ENCODE assay signal across 11 cellular contexts in the genomic region with DNA sequence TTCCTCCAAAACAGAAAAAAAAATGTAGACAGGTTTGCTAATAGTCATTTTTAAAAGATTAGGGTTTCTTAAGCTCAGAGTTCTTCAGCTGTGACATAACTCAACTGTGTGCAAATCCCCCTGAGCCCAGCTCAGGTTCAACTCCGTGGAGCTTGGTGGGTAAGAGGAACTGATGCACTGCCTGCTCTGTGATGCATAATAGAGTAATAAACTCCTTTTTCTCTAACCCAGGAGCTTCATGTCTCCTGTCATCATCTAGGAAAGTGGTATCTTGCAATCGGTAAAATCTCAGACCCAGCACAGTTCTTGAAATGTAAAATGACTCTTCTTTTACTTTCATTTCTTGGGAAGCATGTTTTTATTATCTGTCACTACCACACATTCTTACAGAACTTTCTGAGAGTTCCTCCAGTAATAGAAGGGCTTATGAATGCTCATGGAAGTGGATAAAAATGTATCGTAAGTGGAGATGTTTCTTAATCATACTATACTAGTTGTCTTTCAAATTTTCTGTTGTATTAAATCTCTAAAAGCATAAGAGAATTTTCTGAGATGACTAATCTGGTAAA.
DNase-seq lines count a peak whose midpoint lies in the region; ATAC-seq and TF ChIP-seq lines count a peak whose summit lies in the region.
"Had no signal": no experiment of that assay in that cellular context is flagged by ENCODE, and none has a peak within 500 bp of the region (broad histone marks: within the 10 kb centered on the region; RNA-seq: fewer than 3 reads in every experiment).

No MANE protein-coding gene starts in this region.

- H3K4me3 ChIP-seq in OCI-LY1 (ENCODE audit: low read depth, low read length, poor library complexity, severe bottlenecking), result no peak overlapping the region
- peak overlapping the region in 2 of 4 experiments; percentile 16 to 58 for H3K4me3 ChIP-seq in fibroblast of lung (replicated peaks in 1 of 4; ENCODE audit: control extremely low read depth in 1 of 4, insufficient read depth in 1 of 4, low read depth in 3 of 4, low read length in 4 of 4)
- H3K4me3 ChIP-seq in smooth muscle cell, result no peak overlapping the region

- no peaks in the 10 kb centered on the region for H3K9me2 ChIP-seq in OCI-LY1 (ENCODE audit: low read depth, low read length)

- H3K9me3 ChIP-seq in OCI-LY1 (ENCODE audit: low read length), result no peaks in the 10 kb centered on the region
- no peaks in the 10 kb centered on the region for H3K9me3 ChIP-seq in fibroblast of lung (ENCODE audit: control insufficient read depth, insufficient read depth, low read depth, low read length)
- H3K9me3 ChIP-seq in smooth muscle cell (replicated peaks; ENCODE audit: low read depth), result no peaks in the 10 kb centered on the region

- H3K36me3 ChIP-seq in OCI-LY1 (ENCODE audit: insufficient read depth, low read length) (no peaks in the 10 kb centered on the region), fibroblast of lung (ENCODE audit: control insufficient read depth, insufficient read depth, low read length) (no peaks in the 10 kb centered on the region), smooth muscle cell (ENCODE audit: low read depth) (no peaks in the 10 kb centered on the region)

- H3K27me3 ChIP-seq in OCI-LY1 (ENCODE audit: insufficient read depth, low read length) (no peaks in the 10 kb centered on the region), fibroblast of lung (ENCODE audit: control insufficient read depth, insufficient read depth, low read length) (no peaks in the 10 kb centered on the region), smooth muscle cell (ENCODE audit: low read depth) (no peaks in the 10 kb centered on the region)

- H3K4me2 ChIP-seq in OCI-LY1 (ENCODE audit: low read length) (peak overlapping the region; percentile 8; the same call in 1 of the 2 replicates), fibroblast of lung (ENCODE audit: extremely low read depth, insufficient read depth, low read length) (no peak overlapping the region), smooth muscle cell (peak overlapping the region; percentile 40)

- H4K20me1 ChIP-seq in OCI-LY1 (ENCODE audit: insufficient read depth, low read length) (no peaks in the 10 kb centered on the region), fibroblast of lung (ENCODE audit: control insufficient read depth, extremely low read depth, insufficient read depth, low read length) (no peaks in the 10 kb centered on the region), smooth muscle cell (ENCODE audit: low read depth) (no peaks in the 10 kb centered on the region)

- no peak overlapping the region for H3K9ac ChIP-seq in OCI-LY1 (ENCODE audit: low read length)
- H3K9ac ChIP-seq in fibroblast of lung (ENCODE audit: insufficient read depth, low read length), result no peak overlapping the region
- H3K9ac ChIP-seq in smooth muscle cell (ENCODE audit: low read depth), result no peak overlapping the region

- DNase-seq in fibroblast of lung (ENCODE audit: low read depth in 2 of 2), result peak; percentile 34 to 39
- no peak for DNase-seq in smooth muscle cell (lab: John Stamatoyannopoulos, UW; ENCODE audit: unreplicated experiment)
- DNase-seq in NCI-H524 (lab: John Stamatoyannopoulos, UW), result no peak
- no peak for DNase-seq in NCI-H1048 (lab: John Stamatoyannopoulos, UW)
- DNase-seq: activated CD8-positive, alpha-beta T cell treated with anti-CD3 and anti-CD28 coated beads for 36 hours; activated gamma-delta T cell treated with Interleukin-2 at 50 U/mL for 16 hours; KG1; midbrain had no signal

- no peaks in the 10 kb centered on the region for H3F3A ChIP-seq in OCI-LY1 (ENCODE audit: insufficient read depth, low read length)
- H3F3A ChIP-seq in smooth muscle cell (ENCODE audit: low read depth), result no peaks in the 10 kb centered on the region

- peaks cover 7% of the 10 kb centered on the region for H3K4me1 ChIP-seq in OCI-LY1 (ENCODE audit: insufficient read depth, low read length, severe bottlenecking)
- no peaks in the 10 kb centered on the region for H3K4me1 ChIP-seq in fibroblast of lung (ENCODE audit: control insufficient read depth, extremely low read depth, insufficient read depth, low read length)
- H3K4me1 ChIP-seq in smooth muscle cell (ENCODE audit: low read depth), result no peaks in the 10 kb centered on the region

- peak; percentile 84 for ATAC-seq in GM19397 (IDR thresholded peaks at IDR 0.05; ENCODE audit: unreplicated experiment)
- ATAC-seq in HG02852 (IDR thresholded peaks at IDR 0.05; ENCODE audit: unreplicated experiment), result no peak
- ATAC-seq: activated CD8-positive, alpha-beta T cell treated with anti-CD3 and anti-CD28 coated beads for 36 hours had no signal

- H3K79me2 ChIP-seq in OCI-LY1 (ENCODE audit: insufficient read depth, low read length) (no peaks in the 10 kb centered on the region), fibroblast of lung (ENCODE audit: control insufficient read depth, insufficient read depth, low read length) (no peaks in the 10 kb centered on the region), smooth muscle cell (ENCODE audit: low read depth) (no peaks in the 10 kb centered on the region)

- no peak overlapping the region for H3K27ac ChIP-seq in OCI-LY1 (ENCODE audit: low read depth, low read length, poor library complexity, severe bottlenecking)
- H3K27ac ChIP-seq in fibroblast of lung (ENCODE audit: insufficient read depth, low read length), result no peak overlapping the region
- no peak overlapping the region for H3K27ac ChIP-seq in smooth muscle cell (ENCODE audit: low read depth)

- WGBS in smooth muscle cell (ENCODE audit: low lambda C conversion rate), result 39% methylated on average over 3 of the region's 3 CpGs

- H2AFZ ChIP-seq in OCI-LY1 (ENCODE audit: low read length) (no peak overlapping the region), fibroblast of lung (ENCODE audit: low read length) (no peak overlapping the region), smooth muscle cell (ENCODE audit: low read depth) (no peak overlapping the region)

- no peak for TF ChIP-seq CTCF in OCI-LY1 (IDR thresholded peaks at IDR 0.05; ENCODE audit: low read length)
- no peak for TF ChIP-seq CTCF in fibroblast of lung (conservative IDR thresholded peaks at IDR 0.05 in 1 of 2, IDR thresholded peaks at IDR 0.05 in 1 of 2; ENCODE audit: low read depth in 1 of 2, low read length in 2 of 2)
- no peak for TF ChIP-seq CTCF in smooth muscle cell (IDR thresholded peaks at IDR 0.05; ENCODE audit: borderline replicate concordance, insufficient read depth, poor library complexity, severe bottlenecking)

Comparison
In these comparisons a context has a peak if more than half of its experiments do, and no peak if none do; other contexts are left out.
1. DNase-seq: peak in fibroblast of lung (2 of 2); none in smooth muscle cell (single experiment), NCI-H524 (0 of 2) and NCI-H1048 (single experiment).